9 cellular contexts compared by ENCODE assay signal in the genomic region with DNA sequence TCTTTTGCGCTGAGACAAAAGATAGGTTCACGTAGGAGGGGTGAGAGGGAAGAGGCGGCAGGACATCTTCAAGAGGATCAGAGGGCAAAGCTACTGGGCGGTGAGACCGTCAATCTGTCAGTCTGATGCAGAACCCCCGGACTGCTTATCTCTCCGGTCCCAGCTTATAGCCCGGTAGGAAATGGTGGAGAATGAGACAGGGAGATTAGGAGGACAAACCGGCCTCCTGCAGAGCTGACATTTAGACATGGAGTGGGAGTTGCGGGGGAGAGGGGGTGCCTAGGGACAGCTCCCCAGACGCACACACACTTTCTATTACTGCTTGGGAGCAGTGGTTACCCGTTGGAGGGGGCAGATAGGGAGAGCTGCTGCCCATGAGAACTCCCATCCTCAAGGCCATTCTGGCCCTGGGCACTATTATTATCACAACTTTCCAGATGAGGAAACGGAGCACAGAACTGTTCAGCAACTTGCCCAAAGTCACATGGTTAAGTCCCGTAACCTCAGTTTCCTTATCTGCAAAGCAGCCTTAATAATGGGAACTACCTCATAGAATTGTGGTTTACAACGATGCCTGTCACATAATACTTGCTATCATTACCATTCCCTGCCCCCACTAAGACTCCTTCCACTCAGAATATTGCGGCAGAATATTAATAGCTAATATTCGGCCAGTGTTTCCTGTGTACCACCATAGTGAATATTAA. TPM values are rescaled to one million over a fixed set of nuclear protein-coding genes. Genes with fewer than 3 reads are reported as not detected.
DNase-seq lines count a peak whose midpoint lies in the region; ATAC-seq and TF ChIP-seq lines count a peak whose summit lies in the region.
"Had no signal": no experiment of that assay in that cellular context is flagged by ENCODE, and none has a peak within 500 bp of the region (broad histone marks: within the 10 kb centered on the region; RNA-seq: fewer than 3 reads in every experiment).

No MANE protein-coding gene starts in this region.

- peak overlapping the region; percentile 94 for H3K9ac ChIP-seq in neural progenitor cell

- H3K27me3 Mint-ChIP-seq in effector memory CD8-positive, alpha-beta T cell, result no peaks in the 10 kb centered on the region
- H3K27me3 Mint-ChIP-seq in neural progenitor cell (ENCODE audit: insufficient read depth, low read depth), result peaks cover 11% of the 10 kb centered on the region

- H3K4me1 Mint-ChIP-seq in effector memory CD8-positive, alpha-beta T cell (ENCODE audit: low read depth in 2 of 2), result peaks cover 9 to 16% of the 10 kb centered on the region in 2 donors
- peaks cover 5% of the 10 kb centered on the region for H3K4me1 Mint-ChIP-seq in neural progenitor cell

- peaks cover 8% of the 10 kb centered on the region; the same call in 1 of the 2 replicates for H3K79me2 ChIP-seq in OCI-LY7 (ENCODE audit: insufficient read depth, low read depth, low read length)
- peaks cover 6% of the 10 kb centered on the region for H3K79me2 ChIP-seq in neural progenitor cell (ENCODE audit: low read depth)

- H3K4me3 ChIP-seq in OCI-LY7 (ENCODE audit: low read depth, low read length, poor library complexity, severe bottlenecking) (peak overlapping the region; percentile 77), neural progenitor cell (peak overlapping the region; percentile 78)

- H2AFZ ChIP-seq in OCI-LY7 (ENCODE audit: low read length) (peak overlapping the region; percentile 69; the same call in 1 of the 2 replicates), neural progenitor cell (replicated peaks) (peak overlapping the region; percentile 97)

- peak overlapping the region; percentile 96 for H3K27ac Mint-ChIP-seq in effector memory CD8-positive, alpha-beta T cell
- peak overlapping the region; percentile 92 for H3K27ac Mint-ChIP-seq in neural progenitor cell

- BruUV-seq in OCI-LY7 (replicated peaks; lab: Mats Ljungman, UMichigan), result TSS peak; percentile 97

- H3K4me1 ChIP-seq in OCI-LY7 (ENCODE audit: insufficient read depth, low read length, poor library complexity, severe bottlenecking), result peaks cover 18% of the 10 kb centered on the region
- no peaks in the 10 kb centered on the region for H3K4me1 ChIP-seq in neural progenitor cell

- no peak for ATAC-seq in effector memory CD8-positive, alpha-beta T cell (replicated peaks)
- ATAC-seq in HG03095 (IDR thresholded peaks at IDR 0.05; ENCODE audit: unreplicated experiment) (no peak), HG03025 (IDR thresholded peaks at IDR 0.05; ENCODE audit: low FRiP score, unreplicated experiment) (no peak), HG03469 (IDR thresholded peaks at IDR 0.05; ENCODE audit: unreplicated experiment) (no peak)

- H3K9me3 ChIP-seq in OCI-LY7 (ENCODE audit: low read length), result no peaks in the 10 kb centered on the region
- H3K9me3 ChIP-seq in neural progenitor cell (ENCODE audit: low read depth), result no peaks in the 10 kb centered on the region

- CTCF ChIA-PET in OCI-LY7 (lab: Charles Lee; ENCODE audit: unreplicated experiment), result interaction anchor here (1.0 kb wide), 1 partner anchor 152 kb away, joined by 3 read pairs; no protein-coding TSS in a partner anchor

- H3K36me3 ChIP-seq in OCI-LY7 (ENCODE audit: insufficient read depth, low read length) (peaks cover 14% of the 10 kb centered on the region), neural progenitor cell (no peaks in the 10 kb centered on the region)

- intact Hi-C loops in OCI-LY7 (cut with micrococcal nuclease; ENCODE audit: unreplicated experiment), result loop anchor here (2.0 to 10.0 kb wide), 3 partner anchors 63 to 124 kb away; a partner anchor contains a TSS

- H3K9me2 ChIP-seq in OCI-LY7 (ENCODE audit: insufficient read depth, low read length), result no peaks in the 10 kb centered on the region

- H3F3A ChIP-seq in neural progenitor cell (ENCODE audit: low read depth), result peaks cover 17% of the 10 kb centered on the region

- H3K9me3 Mint-ChIP-seq in effector memory CD8-positive, alpha-beta T cell, result no peaks in the 10 kb centered on the region
- peaks cover 7% of the 10 kb centered on the region for H3K9me3 Mint-ChIP-seq in neural progenitor cell

- peak; percentile 95 for DNase-seq in CMK (ENCODE audit: low read depth)
- DNase-seq in OCI-LY7 (ENCODE audit: low spot score), result peak; percentile 2
- peak in 1 of 3 experiments; percentile 1 for DNase-seq in effector memory CD8-positive, alpha-beta T cell
- DNase-seq in neural progenitor cell (ENCODE audit: low spot score), result no peak
- no peak for DNase-seq in cerebellum (ENCODE audit: low spot score)

- peak overlapping the region; percentile 93 to 95 for H3K4me3 Mint-ChIP-seq in effector memory CD8-positive, alpha-beta T cell
- peak overlapping the region; percentile 92 for H3K4me3 Mint-ChIP-seq in neural progenitor cell

- peaks cover 17% of the 10 kb centered on the region for H3K36me3 Mint-ChIP-seq in effector memory CD8-positive, alpha-beta T cell (ENCODE audit: insufficient read depth)
- H3K36me3 Mint-ChIP-seq in neural progenitor cell, result no peaks in the 10 kb centered on the region

- H3K27ac ChIP-seq in OCI-LY7 (ENCODE audit: low read depth, low read length, poor library complexity, severe bottlenecking) (peak overlapping the region; percentile 71), neural progenitor cell (peak overlapping the region; percentile 99)

- POLR2A ChIA-PET in OCI-LY7 (lab: Charles Lee), result interaction anchor here (1.4 to 1.5 kb wide), 2 partner anchors 24 to 148 kb away, joined by 3 to 4 read pairs; no protein-coding TSS in a partner anchor

- no peak for TF ChIP-seq CTCF in OCI-LY7 (conservative IDR thresholded peaks at IDR 0.05; ENCODE audit: low read length)
- TF ChIP-seq CTCF in neural progenitor cell (IDR thresholded peaks at IDR 0.05), result no peak

- H3K27me3 ChIP-seq in neural progenitor cell, result no peaks in the 10 kb centered on the region

- peak overlapping the region; percentile 75 for H3K4me2 ChIP-seq in OCI-LY7 (ENCODE audit: low read length)
- H3K4me2 ChIP-seq in neural progenitor cell, result peak overlapping the region; percentile 74

- H4K20me1 ChIP-seq in OCI-LY7 (ENCODE audit: insufficient read depth, low read length) (no peaks in the 10 kb centered on the region), neural progenitor cell (ENCODE audit: low read depth) (no peaks in the 10 kb centered on the region)

RNA-seq across cellular contexts. Expression of a gene that starts 1.1 kb away (rescaled TPM):
- total RNA-seq in OCI-LY7 (2014; rRNA removed; shearing (Covaris generic)), result 62.0 and 73.6 TPM in 2 replicates
- total RNA-seq in OCI-LY7 (2022), result 108 and 121 TPM in 2 replicates
- total RNA-seq in neural progenitor cell (ENCODE audit: low replicate concordance), result 127 and 135 TPM in 2 replicates
- 85.7 TPM for total RNA-seq in cerebellum

RNA-seq across cellular contexts. Expression of a gene that starts 14.3 kb away (rescaled TPM):
- total RNA-seq in OCI-LY7 (2014; rRNA removed; shearing (Covaris generic)), result not detected in 2 replicates
- total RNA-seq in OCI-LY7 (2022) (not detected in 2 replicates), neural progenitor cell (ENCODE audit: low replicate concordance) (not detected in 2 replicates), cerebellum (not detected)
- total RNA-seq: HT1080 had no signal

RNA-seq across cellular contexts. Expression of a gene that starts 25.6 kb away (rescaled TPM):
- total RNA-seq in OCI-LY7 (2014; rRNA removed; shearing (Covaris generic)), result 0.26 and 0.60 TPM in 2 replicates
- total RNA-seq in OCI-LY7 (2022) (0.30 TPM in 1 of 2 replicates, not detected in the other), neural progenitor cell (ENCODE audit: low replicate concordance) (0.50 TPM in 1 of 2 replicates, not detected in the other), cerebellum (0.27 TPM)
- total RNA-seq: HT1080 had no signal

RNA-seq across cellular contexts. Expression of a gene that starts 34.7 kb away (rescaled TPM):
- not detected in 2 replicates for total RNA-seq in OCI-LY7 (2014; rRNA removed; shearing (Covaris generic))
- total RNA-seq in OCI-LY7 (2022) (not detected in 2 replicates), neural progenitor cell (ENCODE audit: low replicate concordance) (2.4 TPM in 1 of 2 replicates, not detected in the other), cerebellum (35.7 TPM)
- total RNA-seq: HT1080 had no signal

RNA-seq across cellular contexts. Expression of a gene that starts 39.2 kb away (rescaled TPM):
- total RNA-seq in OCI-LY7 (2014; rRNA removed; shearing (Covaris generic)), result not detected in 2 replicates
- total RNA-seq in OCI-LY7 (2022) (not detected in 2 replicates), neural progenitor cell (ENCODE audit: low replicate concordance) (not detected in 2 replicates), cerebellum (not detected)
- total RNA-seq: HT1080 had no signal

Comparison
In these comparisons a context has a peak if more than half of its experiments do, and no peak if none do; other contexts are left out.
1. DNase-seq: peak in CMK (single experiment) and OCI-LY7 (single experiment); none in neural progenitor cell (single experiment) and cerebellum (single experiment).